Comparison of ENCODE assay signal across 9 cellular contexts in genomic region chr9:136773386-136774044, GRCh38. TPM values are rescaled to one million over a fixed set of nuclear protein-coding genes. Genes with fewer than 3 reads are reported as not detected.
A peak's percentile ranks its signal among the peaks of the same experiment; 100 is the strongest.
DNase-seq lines count a peak whose midpoint lies in the region; ATAC-seq lines count a peak whose summit lies in the region.
"Had no signal": no experiment of that assay in that cellular context is flagged by ENCODE, and none has a peak within 500 bp of the region (broad histone marks: within the 10 kb centered on the region; RNA-seq: fewer than 3 reads in every experiment).

No MANE protein-coding gene starts in this region.

- H3K9me2 ChIP-seq in GM23248 (ENCODE audit: insufficient read depth): no peaks in the 10 kb centered on the region

- no peak overlapping the region for H3K4me3 Mint-ChIP-seq in T-cell
- no peak overlapping the region for H3K4me3 Mint-ChIP-seq in T-helper 2 cell treated with Interferon-gamma antibody and Interleukin-4, amounts not matched to agents 5 μg/mL and 100 μg/mL, for 36 hours

- no peaks in the 10 kb centered on the region for H3K79me2 ChIP-seq in GM23248 (ENCODE audit: insufficient read depth)

- peak; percentile 31 for DNase-seq in COLO668 (lab: John Stamatoyannopoulos, UW; ENCODE audit: unreplicated experiment)
- DNase-seq in GM23248: peak; percentile 42
- DNase-seq in T-cell: peak in 1 of 34 experiments; percentile 10
- no peak for DNase-seq in left colon
- no peak for DNase-seq in T-helper 2 cell treated with Interferon-gamma antibody and Interleukin-4, amounts not matched to agents 5 μg/mL and 100 μg/mL, for 36 hours (ENCODE audit: low spot score)
- no peak for DNase-seq in NCI-H446 treated with DMSO at 0.1 percent for 48 hours (lab: John Stamatoyannopoulos, UW)
- DNase-seq: NCI-H1092 treated with DMSO at 0.1 percent for 48 hours had no signal

- H3K36me3 Mint-ChIP-seq in T-cell: no peaks in the 10 kb centered on the region
- H3K36me3 Mint-ChIP-seq in T-helper 2 cell treated with Interferon-gamma antibody and Interleukin-4, amounts not matched to agents 5 μg/mL and 100 μg/mL, for 36 hours (ENCODE audit: low read depth): no peaks in the 10 kb centered on the region

- peaks cover 8 to 24% of the 10 kb centered on the region in 2 donors for H3K27me3 Mint-ChIP-seq in T-cell
- H3K27me3 Mint-ChIP-seq in T-helper 2 cell treated with Interferon-gamma antibody and Interleukin-4, amounts not matched to agents 5 μg/mL and 100 μg/mL, for 36 hours (ENCODE audit: low read depth): peaks cover 14% of the 10 kb centered on the region

- in situ Hi-C loops in GM23248 (cut with MboI): loop anchor here (10.0 kb wide), 1 partner anchor 261 kb away; the partner anchor contains the start of gene FUT7

- no peaks in the 10 kb centered on the region for H3F3A ChIP-seq in GM23248 (ENCODE audit: insufficient read depth)

- no peak overlapping the region for H3K4me3 ChIP-seq in GM23248

- POLR2A ChIA-PET in T-cell (lab: Charles Lee): no interaction called here

- H3K27me3 ChIP-seq in GM23248 (replicated peaks; ENCODE audit: insufficient read depth): peaks cover 10% of the 10 kb centered on the region

- peak overlapping the region; percentile 46; the same call in 1 of the 2 replicates for H2AFZ ChIP-seq in GM23248

- CTCF ChIA-PET in T-cell (lab: Charles Lee): no interaction called here

- no peaks in the 10 kb centered on the region for H3K9me3 ChIP-seq in GM23248 (ENCODE audit: low read depth)

- intact Hi-C loops in left colon (cut with DNase I, micrococcal nuclease): no loop called here

- WGBS in GM23248 (ENCODE audit: low coverage in 1 of 2, low lambda C conversion rate in 2 of 2, missing lambda C conversion rate in 2 of 2), 2 experiments: 48 to 58% methylated on average over 7 of the region's 7 CpGs

- peak overlapping the region in 1 of 2 donors; percentile 39 for H3K27ac Mint-ChIP-seq in T-cell
- H3K27ac Mint-ChIP-seq in T-helper 2 cell treated with Interferon-gamma antibody and Interleukin-4, amounts not matched to agents 5 μg/mL and 100 μg/mL, for 36 hours: no peak overlapping the region

- H3K9ac ChIP-seq in GM23248: no peak overlapping the region

- H4K20me1 ChIP-seq in GM23248 (ENCODE audit: insufficient read depth): no peaks in the 10 kb centered on the region

- ATAC-seq in T-cell (replicated peaks in 1 of 4) (peak; percentile 37 to 71 (median 44)), left colon (peak; percentile 20), GM21423 (IDR thresholded peaks at IDR 0.05; ENCODE audit: unreplicated experiment) (no peak), HG02852 (IDR thresholded peaks at IDR 0.05; ENCODE audit: unreplicated experiment) (no peak)

- no peaks in the 10 kb centered on the region for H3K36me3 ChIP-seq in GM23248 (ENCODE audit: low read depth)

- H3K27ac ChIP-seq in GM23248: no peak overlapping the region

- H3K9me3 Mint-ChIP-seq in T-cell: peaks cover 0 to 6% (median 0%) of the 10 kb centered on the region in 3 donors
- peaks cover 8% of the 10 kb centered on the region for H3K9me3 Mint-ChIP-seq in T-helper 2 cell treated with Interferon-gamma antibody and Interleukin-4, amounts not matched to agents 5 μg/mL and 100 μg/mL, for 36 hours

- H3K4me1 Mint-ChIP-seq in T-cell: peaks cover 0 to 5% (median 2%) of the 10 kb centered on the region in 3 donors
- H3K4me1 Mint-ChIP-seq in T-helper 2 cell treated with Interferon-gamma antibody and Interleukin-4, amounts not matched to agents 5 μg/mL and 100 μg/mL, for 36 hours (ENCODE audit: low read depth): peaks cover 2% of the 10 kb centered on the region

- no peaks in the 10 kb centered on the region for H3K4me1 ChIP-seq in GM23248 (ENCODE audit: insufficient read depth)

- no peak overlapping the region for H3K4me2 ChIP-seq in GM23248 (ENCODE audit: unreplicated experiment)

RNA-seq across cellular contexts. Expression of gene LCN15, which starts 9.2 kb away (rescaled TPM):
- not detected in 2 replicates for total RNA-seq in GM23248 (2014; rRNA removed; shearing (Covaris generic))
- not detected in 2 replicates for polyA plus RNA-seq in GM23248 (2016; fragmentation: Nextera tagmentation; extraction: Ambion mirVana)
- total RNA-seq in T-cell (not detected), left colon (10 to 100 TPM in 1 of 2 donors, 1 to 10 TPM in 1; 8.0 to 15.9 TPM)

RNA-seq across cellular contexts. Expression of gene LCN8, which starts 15.5 kb away (rescaled TPM):
- not detected in 2 replicates for total RNA-seq in GM23248 (2014; rRNA removed; shearing (Covaris generic))
- not detected in 2 replicates for polyA plus RNA-seq in GM23248 (2016; fragmentation: Nextera tagmentation; extraction: Ambion mirVana)
- under 1 TPM in 1 of 5 donors, not detected in 4; 0.16 TPM for total RNA-seq in T-cell
- total RNA-seq in left colon: under 1 TPM in 1 of 2 donors, not detected in 1; 0.36 TPM

RNA-seq across cellular contexts. Expression of gene TMEM141, which starts 17.6 kb away (rescaled TPM):
- total RNA-seq in GM23248 (2014; rRNA removed; shearing (Covaris generic)): 51.3 and 51.7 TPM in 2 replicates
- polyA plus RNA-seq in GM23248 (2016; fragmentation: Nextera tagmentation; extraction: Ambion mirVana): 59.4 and 61.8 TPM in 2 replicates
- total RNA-seq in T-cell (10 to 100 TPM; 24.4 to 53.5 (median 45.8) TPM), left colon (100 to 1,000 TPM; 239 to 377 TPM)

RNA-seq across cellular contexts. Expression of gene CCDC183, which starts 22.6 kb away (rescaled TPM):
- 0.76 TPM in 1 of 2 replicates, not detected in the other for total RNA-seq in GM23248 (2014; rRNA removed; shearing (Covaris generic))
- 0.39 and 1.5 TPM in 2 replicates for polyA plus RNA-seq in GM23248 (2016; fragmentation: Nextera tagmentation; extraction: Ambion mirVana)
- total RNA-seq in T-cell (1 to 10 TPM; 1.9 to 2.9 (median 2.3) TPM), left colon (10 to 100 TPM; 20.6 to 35.1 TPM)

RNA-seq across cellular contexts. Expression of gene LCN6, which starts 25.2 kb away (rescaled TPM):
- not detected in 2 replicates for total RNA-seq in GM23248 (2014; rRNA removed; shearing (Covaris generic))
- polyA plus RNA-seq in GM23248 (2016; fragmentation: Nextera tagmentation; extraction: Ambion mirVana): not detected in 2 replicates
- total RNA-seq in T-cell (not detected), left colon (1 to 10 TPM; 1.0 to 3.6 TPM)

Comparison
In these comparisons a context has a peak if more than half of its experiments do, and no peak if none do; other contexts are left out.
1. DNase-seq: peak in COLO668 (single experiment) and GM23248 (single experiment); none in left colon (0 of 2), T-helper 2 cell treated with Interferon-gamma antibody and Interleukin-4, amounts not matched to agents 5 μg/mL and 100 μg/mL, for 36 hours (single experiment) and NCI-H446 treated with DMSO at 0.1 percent for 48 hours (single experiment).
2. ATAC-seq: peak in T-cell (4 of 4) and left colon (single experiment); none in GM21423 (single experiment) and HG02852 (single experiment).